ENCODE assay signal across 2 cellular contexts in the genomic region with DNA sequence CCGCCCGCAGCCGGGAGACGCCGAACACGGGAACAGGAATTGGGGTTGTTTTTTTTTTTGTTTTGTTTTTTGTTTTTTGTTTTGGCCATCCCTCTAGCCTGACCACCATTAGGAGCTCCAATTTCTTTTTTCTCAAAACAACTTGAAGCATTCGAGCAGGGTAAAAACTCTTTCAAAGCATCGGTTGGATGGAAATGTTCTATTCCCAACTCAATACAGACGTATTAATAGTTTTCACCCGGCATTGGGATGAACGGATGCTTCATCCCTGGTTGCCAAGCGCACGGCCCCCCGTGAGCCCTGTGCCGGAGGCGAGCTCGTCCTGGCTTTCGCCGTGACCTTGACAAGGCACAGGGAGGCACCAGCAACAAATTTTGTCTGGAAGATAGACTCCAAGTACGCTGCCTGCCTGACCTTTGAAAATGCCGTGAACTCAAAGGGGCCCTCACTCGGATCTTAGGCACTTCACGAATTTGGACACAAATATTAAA.
TF ChIP-seq lines count a peak whose summit lies in the region.

No MANE protein-coding gene starts in this region.

TF ChIP-seq in IMR-90, 13 proteins besides CTCF, POLR2A, EP300 and RAD21:
- no peak for TF ChIP-seq RFX5 (IDR thresholded peaks at IDR 0.05; ENCODE audit: low read depth, low read length)
- TF ChIP-seq FOS (IDR thresholded peaks at IDR 0.05; ENCODE audit: low read depth, low read length) = no peak

TF ChIP-seq in endothelial cell of umbilical vein, 7 proteins besides CTCF, POLR2A, EP300 and RAD21:
- TF ChIP-seq, protein P1, sequence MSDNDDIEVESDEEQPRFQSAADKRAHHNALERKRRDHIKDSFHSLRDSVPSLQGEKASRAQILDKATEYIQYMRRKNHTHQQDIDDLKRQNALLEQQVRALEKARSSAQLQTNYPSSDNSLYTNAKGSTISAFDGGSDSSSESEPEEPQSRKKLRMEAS (IDR thresholded peaks at IDR 0.05; ENCODE audit: insufficient read depth, insufficient read length) = no peak
TF ChIP-seq in endothelial cell of umbilical vein: peak in this region for 0.
